ENCODE assay signal across 19 cellular contexts in genomic region chr9:120323125-120323524, GRCh38.
"Had no signal": no experiment of that assay in that cellular context is flagged by ENCODE, and none has a peak within 500 bp of the region (broad histone marks: within the 10 kb centered on the region; RNA-seq: fewer than 3 reads in every experiment).

No MANE protein-coding gene starts in this region.

- H3K4me3 Mint-ChIP-seq: dendritic cell treated with granulocyte-macrophage colony-stimulating factor and Interleukin-4, amounts not matched to agents 40 ng/mL and 50 ng/mL, for 4 days; mesothelial cell of epicardium; naive B cell had no signal

- H3K4me1 Mint-ChIP-seq: mesothelial cell of epicardium had no signal

- ATAC-seq: gastrocnemius medialis, heart right ventricle, left cardiac atrium, left lung, left ventricle myocardium superior, lower lobe of right lung, mucosa of descending colon had no signal

- H3K9me3 Mint-ChIP-seq: dendritic cell treated with granulocyte-macrophage colony-stimulating factor and Interleukin-4, amounts not matched to agents 40 ng/mL and 50 ng/mL, for 4 days; mesothelial cell of epicardium had no signal

- H3K36me3 Mint-ChIP-seq: mesothelial cell of epicardium had no signal

- H3K27ac Mint-ChIP-seq: dendritic cell treated with granulocyte-macrophage colony-stimulating factor and Interleukin-4, amounts not matched to agents 40 ng/mL and 50 ng/mL, for 4 days; mesothelial cell of epicardium had no signal

- DNase-seq: colonic mucosa; cortex of kidney; effector CD8-positive, alpha-beta T cell; esophagus squamous epithelium; foreskin fibroblast; foreskin melanocyte; gastrocnemius medialis; glutamatergic neuron; heart right ventricle; hippocampal formation; left cardiac atrium; left lung; left ventricle myocardium superior; lower lobe of right lung; mesenchymal stem cell; mucosa of descending colon; naive B cell had no signal
